ENCODE assay signal across 26 cellular contexts in genomic region chr10:113562108-113562507, GRCh38. TPM values are rescaled to one million over a fixed set of nuclear protein-coding genes. Genes with fewer than 3 reads are reported as not detected.
DNase-seq lines count a peak whose midpoint lies in the region; ATAC-seq and TF ChIP-seq lines count a peak whose summit lies in the region.
"Had no signal": no experiment of that assay in that cellular context is flagged by ENCODE, and none has a peak within 500 bp of the region (broad histone marks: within the 10 kb centered on the region; RNA-seq: fewer than 3 reads in every experiment).

No MANE protein-coding gene starts in this region.

- H3K36me3 Mint-ChIP-seq in progenitor cell of endocrine pancreas (ENCODE audit: insufficient read depth): no peaks in the 10 kb centered on the region
- H3K36me3 Mint-ChIP-seq: CD4-positive, CD25-positive, alpha-beta regulatory T cell had no signal

- H3K4me3 ChIP-seq in right lobe of liver: peak overlapping the region in 1 of 3 donors; percentile 15
- H3K4me3 ChIP-seq in stomach: no peak overlapping the region
- H3K4me3 ChIP-seq: PC-9, SJSA1 had no signal

- TF ChIP-seq POLR2A in right lobe of liver (IDR thresholded peaks at IDR 0.05) (no peak), stomach (IDR thresholded peaks at IDR 0.05) (no peak)

- H3K4me1 Mint-ChIP-seq in progenitor cell of endocrine pancreas (ENCODE audit: low read depth): peaks cover 32% of the 10 kb centered on the region

- intact Hi-C loops in right lobe of liver (cut with DNase I) (no loop called here), stomach (cut with DNase I; ENCODE audit: low total_unique reads) (no loop called here)

- no peak for TF ChIP-seq CTCF in right lobe of liver (IDR thresholded peaks at IDR 0.05)
- TF ChIP-seq CTCF in progenitor cell of endocrine pancreas (IDR thresholded peaks at IDR 0.05; ENCODE audit: unreplicated experiment): no peak
- TF ChIP-seq CTCF in stomach (IDR thresholded peaks at IDR 0.05): no peak

- H3K4me1 ChIP-seq in right lobe of liver: peaks cover 0 to 94% (median 35%) of the 10 kb centered on the region in 4 donors
- H3K4me1 ChIP-seq in stomach: peaks cover 16 to 36% (median 24%) of the 10 kb centered on the region in 4 donors

- peak overlapping the region; percentile 7 for H3K27ac Mint-ChIP-seq in progenitor cell of endocrine pancreas

- ATAC-seq in right lobe of liver: peak; percentile 9 to 62 (median 52)
- no peak for ATAC-seq in GM21717 (IDR thresholded peaks at IDR 0.05; ENCODE audit: unreplicated experiment)
- ATAC-seq in HG03108 (IDR thresholded peaks at IDR 0.05; ENCODE audit: unreplicated experiment): no peak

- 33% methylated on average over 5 of the region's 5 CpGs for WGBS in right lobe of liver (ENCODE audit: insufficient coverage, low coverage, low lambda C conversion rate, missing lambda C conversion rate)
- 37 to 75% (median 60%) methylated on average over 5 of the region's 5 CpGs for WGBS in stomach, 5 donors

- no peaks in the 10 kb centered on the region for H3K27me3 ChIP-seq in right lobe of liver
- no peaks in the 10 kb centered on the region for H3K27me3 ChIP-seq in stomach

- no peaks in the 10 kb centered on the region for H3K27me3 Mint-ChIP-seq in progenitor cell of endocrine pancreas
- H3K27me3 Mint-ChIP-seq: CD4-positive, CD25-positive, alpha-beta regulatory T cell had no signal

- no peak overlapping the region for H3K4me3 Mint-ChIP-seq in progenitor cell of endocrine pancreas (ENCODE audit: low read depth)
- H3K4me3 Mint-ChIP-seq: CD4-positive, CD25-positive, alpha-beta regulatory T cell had no signal

- H3K27ac ChIP-seq in right lobe of liver (peak overlapping the region; percentile 40 to 82 (median 70)), stomach (peak overlapping the region in 4 of 5 donors; percentile 38 to 78 (median 66))
- H3K27ac ChIP-seq: 22Rv1, PC-9, SJSA1 had no signal

- H3K9me3 ChIP-seq in right lobe of liver (no peaks in the 10 kb centered on the region), stomach (no peaks in the 10 kb centered on the region)
- H3K9me3 ChIP-seq: SJSA1 had no signal

- H3K9me3 Mint-ChIP-seq in progenitor cell of endocrine pancreas (ENCODE audit: low read depth): no peaks in the 10 kb centered on the region
- H3K9me3 Mint-ChIP-seq: CD4-positive, CD25-positive, alpha-beta regulatory T cell had no signal

- DNase-seq in NCI-H82 (lab: John Stamatoyannopoulos, UW) (peak; percentile 12), NCI-H82 treated with DMSO at 0.1 percent for 48 hours (lab: John Stamatoyannopoulos, UW; ENCODE audit: unreplicated experiment) (no peak), right lobe of liver (peak in 2 of 3 donors; percentile 74 to 75), progenitor cell of endocrine pancreas (ENCODE audit: low spot score, unreplicated experiment) (no peak), stomach (no peak), NOMO-1 treated with DMSO at 0.1 percent for 48 hours (lab: John Stamatoyannopoulos, UW; ENCODE audit: unreplicated experiment) (no peak)
- DNase-seq: CD4-positive, CD25-positive, alpha-beta regulatory T cell; HCEC 1CT; Karpas-422; NCI-H1092; NCI-H1417 treated with DMSO at 0.1 percent for 48 hours; NCI-H1694 treated with DMSO at 0.1 percent for 48 hours; NCI-H2081; NCI-H2171; NCI-H345; NCI-H748 treated with DMSO at 0.1 percent for 48 hours; NK-92 treated with Interleukin-12 subunit alpha and Interleukin-12 subunit beta, amount 100 ng/mL, for 24 hours; PC-9; Right ventricle myocardium superior had no signal

- H3K36me3 ChIP-seq in right lobe of liver (peaks cover 0 to 11% (median under 1%) of the 10 kb centered on the region in 4 donors), stomach (no peaks in the 10 kb centered on the region)
- H3K36me3 ChIP-seq: SJSA1 had no signal

- TF ChIP-seq EP300 in stomach (IDR thresholded peaks at IDR 0.05): no peak

RNA-seq across cellular contexts. Expression of gene HABP2, which starts 9.3 kb away (rescaled TPM):
- total RNA-seq in right lobe of liver (100 to 1,000 TPM; 162 to 705 (median 372) TPM), progenitor cell of endocrine pancreas (112 and 133 TPM in 2 replicates), stomach (10 to 100 TPM in 1 of 5 donors, 1 to 10 TPM in 2, not detected in 2; 2.0 to 11.4 (median 2.2) TPM)
- 1 to 10 TPM in 2 of 3 donors, under 1 TPM in 1; 0.76 to 9.2 (median 5.3) TPM for polyA plus RNA-seq in stomach
- total RNA-seq: CD4-positive, CD25-positive, alpha-beta regulatory T cell; H1; HT-29; PC-9; RPMI7951; SJSA1 had no signal
- polyA plus RNA-seq: CD4-positive, CD25-positive, alpha-beta regulatory T cell; H1 had no signal

Comparison
In these comparisons a context has a peak if more than half of its experiments do, and no peak if none do; other contexts are left out.
1. DNase-seq: peak in NCI-H82 (single experiment) and right lobe of liver (2 of 3); none in NCI-H82 treated with DMSO at 0.1 percent for 48 hours (single experiment), progenitor cell of endocrine pancreas (single experiment), stomach (single experiment) and NOMO-1 treated with DMSO at 0.1 percent for 48 hours (single experiment).
2. ATAC-seq: peak in right lobe of liver (4 of 4); none in GM21717 (single experiment) and HG03108 (single experiment).